Comparison of ENCODE assay signal across 1 cellular context in the genomic region with DNA sequence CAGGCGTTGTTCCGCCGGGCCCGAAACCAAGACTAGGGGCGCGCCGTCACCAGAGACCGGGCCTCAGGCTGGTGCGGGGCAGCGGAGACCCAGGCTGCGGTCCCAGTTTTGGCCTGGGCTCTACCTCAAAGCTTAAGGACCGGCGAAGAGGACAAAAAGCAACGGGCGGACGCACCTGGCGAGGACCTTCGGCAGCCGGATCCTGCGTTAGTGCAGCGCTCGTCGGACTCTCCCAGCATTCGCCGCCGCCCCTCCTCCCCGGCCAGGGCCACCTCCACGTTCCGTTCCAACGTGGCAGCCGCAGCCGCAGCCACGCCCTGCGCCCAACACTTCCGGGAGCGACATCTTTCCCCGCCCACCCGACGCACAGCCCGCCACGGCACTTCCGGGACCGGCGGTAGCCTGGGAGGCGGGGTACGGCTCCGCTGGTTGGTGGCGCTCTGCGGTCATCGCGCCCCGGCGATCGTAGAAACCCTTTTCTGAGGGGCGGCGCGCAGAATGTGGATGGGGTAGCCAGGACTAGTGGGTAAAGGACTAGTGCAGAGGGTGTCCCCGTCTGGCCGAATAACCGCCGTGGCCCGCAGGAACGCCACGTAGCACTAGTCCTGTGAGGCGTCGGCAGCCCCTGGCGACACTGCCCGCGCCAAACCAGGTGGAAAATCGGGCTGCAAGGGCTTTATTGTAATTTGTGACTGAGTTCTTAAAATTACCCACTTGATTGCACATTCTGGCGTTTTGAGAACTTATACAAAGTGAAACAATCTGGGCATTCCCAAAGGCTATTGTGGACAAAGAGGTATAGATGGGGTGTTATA.
TF ChIP-seq lines count a peak whose summit lies in the region.

A gene with protein sequence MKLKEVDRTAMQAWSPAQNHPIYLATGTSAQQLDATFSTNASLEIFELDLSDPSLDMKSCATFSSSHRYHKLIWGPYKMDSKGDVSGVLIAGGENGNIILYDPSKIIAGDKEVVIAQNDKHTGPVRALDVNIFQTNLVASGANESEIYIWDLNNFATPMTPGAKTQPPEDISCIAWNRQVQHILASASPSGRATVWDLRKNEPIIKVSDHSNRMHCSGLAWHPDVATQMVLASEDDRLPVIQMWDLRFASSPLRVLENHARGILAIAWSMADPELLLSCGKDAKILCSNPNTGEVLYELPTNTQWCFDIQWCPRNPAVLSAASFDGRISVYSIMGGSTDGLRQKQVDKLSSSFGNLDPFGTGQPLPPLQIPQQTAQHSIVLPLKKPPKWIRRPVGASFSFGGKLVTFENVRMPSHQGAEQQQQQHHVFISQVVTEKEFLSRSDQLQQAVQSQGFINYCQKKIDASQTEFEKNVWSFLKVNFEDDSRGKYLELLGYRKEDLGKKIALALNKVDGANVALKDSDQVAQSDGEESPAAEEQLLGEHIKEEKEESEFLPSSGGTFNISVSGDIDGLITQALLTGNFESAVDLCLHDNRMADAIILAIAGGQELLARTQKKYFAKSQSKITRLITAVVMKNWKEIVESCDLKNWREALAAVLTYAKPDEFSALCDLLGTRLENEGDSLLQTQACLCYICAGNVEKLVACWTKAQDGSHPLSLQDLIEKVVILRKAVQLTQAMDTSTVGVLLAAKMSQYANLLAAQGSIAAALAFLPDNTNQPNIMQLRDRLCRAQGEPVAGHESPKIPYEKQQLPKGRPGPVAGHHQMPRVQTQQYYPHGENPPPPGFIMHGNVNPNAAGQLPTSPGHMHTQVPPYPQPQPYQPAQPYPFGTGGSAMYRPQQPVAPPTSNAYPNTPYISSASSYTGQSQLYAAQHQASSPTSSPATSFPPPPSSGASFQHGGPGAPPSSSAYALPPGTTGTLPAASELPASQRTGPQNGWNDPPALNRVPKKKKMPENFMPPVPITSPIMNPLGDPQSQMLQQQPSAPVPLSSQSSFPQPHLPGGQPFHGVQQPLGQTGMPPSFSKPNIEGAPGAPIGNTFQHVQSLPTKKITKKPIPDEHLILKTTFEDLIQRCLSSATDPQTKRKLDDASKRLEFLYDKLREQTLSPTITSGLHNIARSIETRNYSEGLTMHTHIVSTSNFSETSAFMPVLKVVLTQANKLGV (minus strand): TSS at position 241 of the 815 bp plus-strand sequence. CDS start 9,217 bp downstream, outside the sequence.

TF ChIP-seq in H1, 55 proteins besides CTCF, POLR2A, EP300 and RAD21 (continues in another document):
- peak; percentile 85; the same call in 1 of the 2 replicates for TF ChIP-seq SP1 (IDR thresholded peaks at IDR 0.05; ENCODE audit: low read depth, low read length)
- TF ChIP-seq SIN3A (conservative IDR thresholded peaks at IDR 0.05 in 1 of 2, IDR thresholded peaks at IDR 0.05 in 1 of 2; ENCODE audit: low read depth in 1 of 2, low read length in 2 of 2) = peak; percentile 36 to 87; a peak in 3 of 4 replicates
- peak; percentile 66; the same call in 1 of the 2 replicates for TF ChIP-seq YY1 (IDR thresholded peaks at IDR 0.05; ENCODE audit: low read depth, low read length)
- TF ChIP-seq EGR1 (IDR thresholded peaks at IDR 0.05; ENCODE audit: borderline replicate concordance, low read depth, low read length) = peak; percentile 71
- peak; percentile 90 for TF ChIP-seq TAF1 (IDR thresholded peaks at IDR 0.05; ENCODE audit: low read depth, low read length)
- TF ChIP-seq CREB1 (IDR thresholded peaks at IDR 0.05) = peak; percentile 98
- TF ChIP-seq SRF (IDR thresholded peaks at IDR 0.05; ENCODE audit: low read depth, low read length) = peak; percentile 57
- TF ChIP-seq KDM4A (IDR thresholded peaks at IDR 0.05; ENCODE audit: low read depth, low read length, severe bottlenecking) = peak; percentile 77
- no peak for TF ChIP-seq ZNF274 (IDR thresholded peaks at IDR 0.05; ENCODE audit: borderline replicate concordance, extremely low read depth, low read length)
- TF ChIP-seq KDM5A (IDR thresholded peaks at IDR 0.05; ENCODE audit: low read length) = no peak
- no peak for TF ChIP-seq CEBPB (IDR thresholded peaks at IDR 0.05; ENCODE audit: low read depth, low read length)
- no peak for TF ChIP-seq RXRA (IDR thresholded peaks at IDR 0.05; ENCODE audit: insufficient read depth, low read depth, low read length)
- no peak for TF ChIP-seq SUZ12 (IDR thresholded peaks at IDR 0.05; ENCODE audit: low read length)
- peak; percentile 17 for TF ChIP-seq NANOG (IDR thresholded peaks at IDR 0.05; ENCODE audit: insufficient read depth, low read depth, low read length, poor library complexity, severe bottlenecking)
- peak; percentile 86 for TF ChIP-seq TAF7 (optimal IDR thresholded peaks at IDR 0.05; ENCODE audit: borderline replicate concordance, low read depth, low read length)
- TF ChIP-seq SIX5 (IDR thresholded peaks at IDR 0.05; ENCODE audit: low read depth, low read length) = no peak
- peak; percentile 28; the same call in 1 of the 2 replicates for TF ChIP-seq CHD2 (IDR thresholded peaks at IDR 0.05; ENCODE audit: low read length)
- no peak for TF ChIP-seq SP2 (IDR thresholded peaks at IDR 0.05; ENCODE audit: low read length)
- no peak for TF ChIP-seq JUND (IDR thresholded peaks at IDR 0.05; ENCODE audit: low read length)
- TF ChIP-seq CBX8 (IDR thresholded peaks at IDR 0.05; ENCODE audit: borderline replicate concordance, low read depth, low read length) = no peak
- no peak for TF ChIP-seq TEAD4 (IDR thresholded peaks at IDR 0.05; ENCODE audit: low read depth, low read length)
- peak; percentile 50; the same call in 1 of the 2 replicates for TF ChIP-seq ATF2 (IDR thresholded peaks at IDR 0.05; ENCODE audit: low read length)
- no peak for TF ChIP-seq RNF2 (IDR thresholded peaks at IDR 0.05; ENCODE audit: borderline replicate concordance, low read depth, low read length, missing control alignments, poor library complexity, severe bottlenecking)
- no peak for TF ChIP-seq RFX5 (IDR thresholded peaks at IDR 0.05; ENCODE audit: borderline replicate concordance, low read depth, low read length)
- peak; percentile 85 for TF ChIP-seq TBP (IDR thresholded peaks at IDR 0.05; ENCODE audit: low read depth, low read length)
- no peak for TF ChIP-seq BCL11A (IDR thresholded peaks at IDR 0.05; ENCODE audit: low read depth in 2 of 2, low read length in 2 of 2)
- TF ChIP-seq E2F6 (IDR thresholded peaks at IDR 0.05) = 0 out of 2 replicates have a peak, but pooled peaks have one; percentile 18
- no peak for TF ChIP-seq TCF12 (IDR thresholded peaks at IDR 0.05; ENCODE audit: low read depth, low read length)
- TF ChIP-seq ATF3 (IDR thresholded peaks at IDR 0.05; ENCODE audit: insufficient read depth, low read depth, low read length) = peak; percentile 67
- TF ChIP-seq ASH2L (IDR thresholded peaks at IDR 0.05; ENCODE audit: low read length) = no peak
- TF ChIP-seq, protein P1, sequence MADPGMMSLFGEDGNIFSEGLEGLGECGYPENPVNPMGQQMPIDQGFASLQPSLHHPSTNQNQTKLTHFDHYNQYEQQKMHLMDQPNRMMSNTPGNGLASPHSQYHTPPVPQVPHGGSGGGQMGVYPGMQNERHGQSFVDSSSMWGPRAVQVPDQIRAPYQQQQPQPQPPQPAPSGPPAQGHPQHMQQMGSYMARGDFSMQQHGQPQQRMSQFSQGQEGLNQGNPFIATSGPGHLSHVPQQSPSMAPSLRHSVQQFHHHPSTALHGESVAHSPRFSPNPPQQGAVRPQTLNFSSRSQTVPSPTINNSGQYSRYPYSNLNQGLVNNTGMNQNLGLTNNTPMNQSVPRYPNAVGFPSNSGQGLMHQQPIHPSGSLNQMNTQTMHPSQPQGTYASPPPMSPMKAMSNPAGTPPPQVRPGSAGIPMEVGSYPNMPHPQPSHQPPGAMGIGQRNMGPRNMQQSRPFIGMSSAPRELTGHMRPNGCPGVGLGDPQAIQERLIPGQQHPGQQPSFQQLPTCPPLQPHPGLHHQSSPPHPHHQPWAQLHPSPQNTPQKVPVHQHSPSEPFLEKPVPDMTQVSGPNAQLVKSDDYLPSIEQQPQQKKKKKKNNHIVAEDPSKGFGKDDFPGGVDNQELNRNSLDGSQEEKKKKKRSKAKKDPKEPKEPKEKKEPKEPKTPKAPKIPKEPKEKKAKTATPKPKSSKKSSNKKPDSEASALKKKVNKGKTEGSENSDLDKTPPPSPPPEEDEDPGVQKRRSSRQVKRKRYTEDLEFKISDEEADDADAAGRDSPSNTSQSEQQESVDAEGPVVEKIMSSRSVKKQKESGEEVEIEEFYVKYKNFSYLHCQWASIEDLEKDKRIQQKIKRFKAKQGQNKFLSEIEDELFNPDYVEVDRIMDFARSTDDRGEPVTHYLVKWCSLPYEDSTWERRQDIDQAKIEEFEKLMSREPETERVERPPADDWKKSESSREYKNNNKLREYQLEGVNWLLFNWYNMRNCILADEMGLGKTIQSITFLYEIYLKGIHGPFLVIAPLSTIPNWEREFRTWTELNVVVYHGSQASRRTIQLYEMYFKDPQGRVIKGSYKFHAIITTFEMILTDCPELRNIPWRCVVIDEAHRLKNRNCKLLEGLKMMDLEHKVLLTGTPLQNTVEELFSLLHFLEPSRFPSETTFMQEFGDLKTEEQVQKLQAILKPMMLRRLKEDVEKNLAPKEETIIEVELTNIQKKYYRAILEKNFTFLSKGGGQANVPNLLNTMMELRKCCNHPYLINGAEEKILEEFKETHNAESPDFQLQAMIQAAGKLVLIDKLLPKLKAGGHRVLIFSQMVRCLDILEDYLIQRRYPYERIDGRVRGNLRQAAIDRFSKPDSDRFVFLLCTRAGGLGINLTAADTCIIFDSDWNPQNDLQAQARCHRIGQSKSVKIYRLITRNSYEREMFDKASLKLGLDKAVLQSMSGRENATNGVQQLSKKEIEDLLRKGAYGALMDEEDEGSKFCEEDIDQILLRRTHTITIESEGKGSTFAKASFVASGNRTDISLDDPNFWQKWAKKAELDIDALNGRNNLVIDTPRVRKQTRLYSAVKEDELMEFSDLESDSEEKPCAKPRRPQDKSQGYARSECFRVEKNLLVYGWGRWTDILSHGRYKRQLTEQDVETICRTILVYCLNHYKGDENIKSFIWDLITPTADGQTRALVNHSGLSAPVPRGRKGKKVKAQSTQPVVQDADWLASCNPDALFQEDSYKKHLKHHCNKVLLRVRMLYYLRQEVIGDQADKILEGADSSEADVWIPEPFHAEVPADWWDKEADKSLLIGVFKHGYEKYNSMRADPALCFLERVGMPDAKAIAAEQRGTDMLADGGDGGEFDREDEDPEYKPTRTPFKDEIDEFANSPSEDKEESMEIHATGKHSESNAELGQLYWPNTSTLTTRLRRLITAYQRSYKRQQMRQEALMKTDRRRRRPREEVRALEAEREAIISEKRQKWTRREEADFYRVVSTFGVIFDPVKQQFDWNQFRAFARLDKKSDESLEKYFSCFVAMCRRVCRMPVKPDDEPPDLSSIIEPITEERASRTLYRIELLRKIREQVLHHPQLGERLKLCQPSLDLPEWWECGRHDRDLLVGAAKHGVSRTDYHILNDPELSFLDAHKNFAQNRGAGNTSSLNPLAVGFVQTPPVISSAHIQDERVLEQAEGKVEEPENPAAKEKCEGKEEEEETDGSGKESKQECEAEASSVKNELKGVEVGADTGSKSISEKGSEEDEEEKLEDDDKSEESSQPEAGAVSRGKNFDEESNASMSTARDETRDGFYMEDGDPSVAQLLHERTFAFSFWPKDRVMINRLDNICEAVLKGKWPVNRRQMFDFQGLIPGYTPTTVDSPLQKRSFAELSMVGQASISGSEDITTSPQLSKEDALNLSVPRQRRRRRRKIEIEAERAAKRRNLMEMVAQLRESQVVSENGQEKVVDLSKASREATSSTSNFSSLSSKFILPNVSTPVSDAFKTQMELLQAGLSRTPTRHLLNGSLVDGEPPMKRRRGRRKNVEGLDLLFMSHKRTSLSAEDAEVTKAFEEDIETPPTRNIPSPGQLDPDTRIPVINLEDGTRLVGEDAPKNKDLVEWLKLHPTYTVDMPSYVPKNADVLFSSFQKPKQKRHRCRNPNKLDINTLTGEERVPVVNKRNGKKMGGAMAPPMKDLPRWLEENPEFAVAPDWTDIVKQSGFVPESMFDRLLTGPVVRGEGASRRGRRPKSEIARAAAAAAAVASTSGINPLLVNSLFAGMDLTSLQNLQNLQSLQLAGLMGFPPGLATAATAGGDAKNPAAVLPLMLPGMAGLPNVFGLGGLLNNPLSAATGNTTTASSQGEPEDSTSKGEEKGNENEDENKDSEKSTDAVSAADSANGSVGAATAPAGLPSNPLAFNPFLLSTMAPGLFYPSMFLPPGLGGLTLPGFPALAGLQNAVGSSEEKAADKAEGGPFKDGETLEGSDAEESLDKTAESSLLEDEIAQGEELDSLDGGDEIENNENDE (IDR thresholded peaks at IDR 0.05; ENCODE audit: insufficient replicate concordance, low read length) = no peak
- TF ChIP-seq BRCA1 (IDR thresholded peaks at IDR 0.05; ENCODE audit: low read depth, low read length) = no peak
- no peak for TF ChIP-seq EZH2 (IDR thresholded peaks at IDR 0.05; ENCODE audit: low read depth, low read length, severe bottlenecking)
- TF ChIP-seq SP4 (IDR thresholded peaks at IDR 0.05; ENCODE audit: low read length) = no peak
- TF ChIP-seq HDAC6 (IDR thresholded peaks at IDR 0.05; ENCODE audit: low read depth, low read length) = no peak
- TF ChIP-seq GABPA (IDR thresholded peaks at IDR 0.05; ENCODE audit: borderline replicate concordance, insufficient read depth, low read length) = peak; percentile 96
- no peak for TF ChIP-seq POU5F1 (IDR thresholded peaks at IDR 0.05; ENCODE audit: low read depth, low read length)
- TF ChIP-seq RBBP5 (IDR thresholded peaks at IDR 0.05; ENCODE audit: borderline replicate concordance, low read depth, low read length) = peak; percentile 91; the same call in 1 of the 2 replicates
- TF ChIP-seq MAFK (IDR thresholded peaks at IDR 0.05; ENCODE audit: low read depth, low read length) = no peak
- TF ChIP-seq NRF1 (IDR thresholded peaks at IDR 0.05; ENCODE audit: low read depth, low read length) = no peak
- no peak for TF ChIP-seq CBX5 (IDR thresholded peaks at IDR 0.05; ENCODE audit: low read depth, low read length)
- TF ChIP-seq SIRT6 (IDR thresholded peaks at IDR 0.05; ENCODE audit: low read length) = no peak
- TF ChIP-seq GTF2F1 (IDR thresholded peaks at IDR 0.05; ENCODE audit: borderline replicate concordance, low read depth, low read length) = 0 out of 2 replicates have a peak, but pooled peaks have one; percentile 17
- TF ChIP-seq JUN (IDR thresholded peaks at IDR 0.05; ENCODE audit: low read depth, low read length) = no peak
- no peak for TF ChIP-seq KDM1A (IDR thresholded peaks at IDR 0.05; ENCODE audit: borderline replicate concordance, low read length)
- no peak for TF ChIP-seq SAP30 (IDR thresholded peaks at IDR 0.05; ENCODE audit: insufficient read depth, insufficient replicate concordance, low read length)
